In genomic region chr2:224016963-224017362, GRCh38 we compare ENCODE assay signal across 18 cellular contexts.
"Had no signal": no experiment of that assay in that cellular context is flagged by ENCODE, and none has a peak within 500 bp of the region (broad histone marks: within the 10 kb centered on the region; RNA-seq: fewer than 3 reads in every experiment).

No MANE protein-coding gene starts in this region.

- H3K27me3 Mint-ChIP-seq: naive B cell had no signal

- H3K4me3 ChIP-seq: adrenal gland, coronary artery, gastrocnemius medialis, heart left ventricle, lower lobe of right lung, thyroid gland had no signal

- H3K36me3 ChIP-seq: adrenal gland, gastrocnemius medialis, heart left ventricle, lower lobe of right lung, neutrophil, thyroid gland had no signal

- H3K27ac ChIP-seq: adrenal gland, coronary artery, gastrocnemius medialis, heart left ventricle, lower lobe of right lung, neutrophil, parathyroid adenoma, thyroid gland had no signal

- ATAC-seq: gastrocnemius medialis, heart left ventricle, left cardiac atrium, lower lobe of right lung had no signal

- H3K9me3 ChIP-seq: adrenal gland, gastrocnemius medialis, heart left ventricle, lower lobe of right lung, neutrophil, thyroid gland had no signal

- H3K27me3 ChIP-seq: adrenal gland, gastrocnemius medialis, heart left ventricle, neutrophil, thyroid gland had no signal

- H3K4me1 ChIP-seq: adrenal gland, gastrocnemius medialis, heart left ventricle, lower lobe of right lung, parathyroid adenoma, thyroid gland had no signal

- DNase-seq: activated CD4-positive, alpha-beta T cell treated with anti-CD3 and anti-CD28 coated beads, Interleukin-2, amount 50 U/mL, for 1 hour; activated CD4-positive, CD25-positive, alpha-beta regulatory T cell; activated effector memory CD4-positive, alpha-beta T cell treated with Interleukin-2 at 50 U/mL for 16 hours; adrenal gland; caudate nucleus; effector CD4-positive, alpha-beta T cell; gastrocnemius medialis; heart left ventricle; left cardiac atrium; lower lobe of right lung; naive B cell; stimulated activated CD4-positive, alpha-beta T cell treated with anti-CD3 and anti-CD28 coated beads, Interleukin-1b, Interleukin-23, amount 100 ng/mL, for 48 hours; SW 1271; thyroid gland had no signal

- H3K27ac Mint-ChIP-seq: naive B cell; T-helper 2 cell treated with Interferon-gamma antibody and Interleukin-4, amounts not matched to agents 5 μg/mL and 100 μg/mL, for 36 hours had no signal

- H3K4me3 Mint-ChIP-seq: naive B cell; T-helper 2 cell treated with Interferon-gamma antibody and Interleukin-4, amounts not matched to agents 5 μg/mL and 100 μg/mL, for 36 hours had no signal
